In genomic region chr2:9993490-9994165, GRCh38 we compare ENCODE assay signal across 18 cellular contexts. TPM values are rescaled to one million over a fixed set of nuclear protein-coding genes. Genes with fewer than 3 reads are reported as not detected.
DNase-seq lines count a peak whose midpoint lies in the region; ATAC-seq and TF ChIP-seq lines count a peak whose summit lies in the region.
"Had no signal": no experiment of that assay in that cellular context is flagged by ENCODE, and none has a peak within 500 bp of the region (broad histone marks: within the 10 kb centered on the region; RNA-seq: fewer than 3 reads in every experiment).

No MANE protein-coding gene starts in this region.

- ATAC-seq in IMR-90 (ENCODE audit: low read depth): peak; percentile 46
- no peak for ATAC-seq in GM18519 (IDR thresholded peaks at IDR 0.05; ENCODE audit: low FRiP score, unreplicated experiment)
- ATAC-seq: body of pancreas; left colon; naive thymus-derived CD4-positive, alpha-beta T cell; Panc1; stimulated activated naive B cell treated with anti-CD40 and anti-IgM and Interleukin-4, amounts not matched to agents 10 μg/mL and 1 μg/mL and 100 μg/mL, for 72 hours had no signal

- H3K9me3 ChIP-seq in IMR-90 (ENCODE audit: control insufficient read depth, insufficient read depth, low read length): no peaks in the 10 kb centered on the region
- no peaks in the 10 kb centered on the region for H3K9me3 ChIP-seq in sigmoid colon
- H3K9me3 ChIP-seq in MG63: no peaks in the 10 kb centered on the region
- H3K9me3 ChIP-seq: body of pancreas had no signal

- H3K9me1 ChIP-seq in IMR-90 (ENCODE audit: insufficient read depth, low read length): no peaks in the 10 kb centered on the region

- H4K20me1 ChIP-seq in IMR-90 (ENCODE audit: insufficient read depth, low read length): no peaks in the 10 kb centered on the region

- H3K36me3 ChIP-seq in BJ (ENCODE audit: control insufficient read depth, insufficient read depth, low read length): peaks cover 2% of the 10 kb centered on the region
- H3K36me3 ChIP-seq in IMR-90 (ENCODE audit: control insufficient read depth, insufficient read depth, low read length): no peaks in the 10 kb centered on the region
- H3K36me3 ChIP-seq in sigmoid colon: no peaks in the 10 kb centered on the region
- H3K36me3 ChIP-seq in MG63: no peaks in the 10 kb centered on the region

- 83% methylated on average over 1 of the region's 6 CpGs; no CpG with 5 or more reads in 1 of the 2 experiments for WGBS in IMR-90 (ENCODE audit: extremely low coverage in 2 of 2, insufficient read length in 1 of 2), 2 experiments
- WGBS in sigmoid colon, 2 donors: 68 to 77% methylated on average over 6 of the region's 6 CpGs

- H3K27ac ChIP-seq in IMR-90 (ENCODE audit: insufficient read depth, low read length) (no peak overlapping the region), sigmoid colon (peak overlapping the region in 1 of 4 donors; percentile 25)
- H3K27ac ChIP-seq: body of pancreas had no signal

- BruUV-seq in IMR-90 (replicated peaks; lab: Mats Ljungman, UMichigan): no TSS peak

- no peak overlapping the region for H3K4ac ChIP-seq in IMR-90 (ENCODE audit: low read depth, low read length)

- H3K27me3 ChIP-seq in BJ (ENCODE audit: control insufficient read depth, insufficient read depth, low read length): no peaks in the 10 kb centered on the region
- no peaks in the 10 kb centered on the region for H3K27me3 ChIP-seq in IMR-90 (ENCODE audit: control insufficient read depth, insufficient read depth, low read length)
- no peaks in the 10 kb centered on the region for H3K27me3 ChIP-seq in sigmoid colon
- no peaks in the 10 kb centered on the region for H3K27me3 ChIP-seq in MG63
- H3K27me3 ChIP-seq: body of pancreas had no signal

- intact Hi-C loops in IMR-90 (cut with micrococcal nuclease): no loop called here
- intact Hi-C loops in sigmoid colon (cut with DNase I): no loop called here

- H2AK9ac ChIP-seq in IMR-90 (replicated peaks; ENCODE audit: low read depth, low read length, poor library complexity): no peak overlapping the region

- no peaks in the 10 kb centered on the region; the same call in 1 of the 2 replicates for H3K4me1 ChIP-seq in IMR-90 (ENCODE audit: control insufficient read depth, insufficient read depth, low read length)
- peaks cover 0 to 19% (median 0%) of the 10 kb centered on the region in 4 donors for H3K4me1 ChIP-seq in sigmoid colon
- H3K4me1 ChIP-seq: body of pancreas had no signal

- H2BK15ac ChIP-seq in IMR-90 (ENCODE audit: low read depth, low read length): no peak overlapping the region

- no peak overlapping the region for H3K56ac ChIP-seq in IMR-90 (ENCODE audit: extremely low read depth, insufficient read depth, low read length)

- no peak overlapping the region for H2AFZ ChIP-seq in IMR-90 (replicated peaks; ENCODE audit: low read length, poor library complexity)

- POLR2A ChIA-PET in BJ (lab: Charles Lee) (interaction anchor here (0.6 kb wide), 1 partner anchor 1907 kb away, joined by 3 read pairs; no protein-coding TSS in a partner anchor), IMR-90 (lab: Charles Lee; ENCODE audit: unreplicated experiment) (no interaction called here)

- no peak overlapping the region for H2BK5ac ChIP-seq in IMR-90 (ENCODE audit: low read depth, low read length, poor library complexity, severe bottlenecking)

- TF ChIP-seq POLR2A in IMR-90 (IDR thresholded peaks at IDR 0.05; ENCODE audit: low read depth, low read length) (no peak), sigmoid colon (IDR thresholded peaks at IDR 0.05) (no peak)

- CTCF ChIA-PET in BJ (lab: Yijun Ruan, JAX): interaction anchor here (0.6 to 2.4 kb wide), 6 partner anchors 10 to 570 kb away, joined by 4 to 21 read pairs (median 9); no protein-coding TSS in a partner anchor
- CTCF ChIA-PET in IMR-90 (lab: Yijun Ruan, JAX): interaction anchor here (0.9 kb wide), 1 partner anchor 9 kb away, joined by 6 read pairs; no protein-coding TSS in a partner anchor

- dilution Hi-C loops in IMR-90 (cut with HindIII; ENCODE audit: low sequenced_read_pairs, unreplicated experiment): no loop called here

- DNase-seq in BJ (ENCODE audit: low read depth) (peak; percentile 59), IMR-90 (no peak), fibroblast of the conjunctiva (ENCODE audit: low read depth) (peak; percentile 22), sigmoid colon (peak; percentile 65), SW 1271 (lab: John Stamatoyannopoulos, UW) (no peak), NCI-H2029 treated with DMSO at 0.1 percent for 48 hours (lab: John Stamatoyannopoulos, UW) (no peak), MG63 (no peak)
- DNase-seq: activated CD4-positive, alpha-beta T cell treated with anti-CD3 and anti-CD28 coated beads, Interleukin-2, amount 10 ng/mL, durations not matched to agents 7 days and 5 days; body of pancreas; CD8-positive, alpha-beta memory T cell; GOT3; left colon; naive thymus-derived CD4-positive, alpha-beta T cell; NCI-H1092 treated with DMSO at 0.1 percent for 48 hours; NCI-H345; stimulated activated naive B cell treated with anti-CD40 and anti-IgM and Interleukin-4, amounts not matched to agents 10 μg/mL and 1 μg/mL and 100 μg/mL, for 72 hours had no signal

- TF ChIP-seq EP300 in sigmoid colon (IDR thresholded peaks at IDR 0.05): no peak

- H4K5ac ChIP-seq in IMR-90 (ENCODE audit: low read depth, low read length): no peak overlapping the region

- H4K91ac ChIP-seq in IMR-90 (ENCODE audit: insufficient read depth, low read depth, low read length): no peak overlapping the region

- in situ Hi-C loops in IMR-90 (cut with MboI; ENCODE audit: low sequenced_read_pairs): no loop called here

- no peak overlapping the region for H3K9ac ChIP-seq in IMR-90 (ENCODE audit: low read depth, low read length)

- H3K4me3 ChIP-seq in BJ (ENCODE audit: low read depth, low read length) (no peak overlapping the region), IMR-90 (ENCODE audit: insufficient read depth, low read depth, low read length) (no peak overlapping the region), sigmoid colon (no peak overlapping the region), MG63 (no peak overlapping the region)
- H3K4me3 ChIP-seq: body of pancreas had no signal

- H4K8ac ChIP-seq in IMR-90 (ENCODE audit: low read depth in 2 of 2, low read length in 2 of 2): no peak overlapping the region

- TF ChIP-seq CTCF in BJ (IDR thresholded peaks at IDR 0.05; ENCODE audit: insufficient read depth, low read depth, low read length): peak; percentile 55
- TF ChIP-seq CTCF in IMR-90 (conservative IDR thresholded peaks at IDR 0.05; ENCODE audit: low read depth, low read length): 0 out of 2 replicates have a peak, but pooled peaks have one; percentile 5
- TF ChIP-seq CTCF in sigmoid colon (IDR thresholded peaks at IDR 0.05): no peak

- H3K14ac ChIP-seq in IMR-90 (replicated peaks; ENCODE audit: low read depth, low read length): no peak overlapping the region

- H3K4me2 ChIP-seq in IMR-90 (ENCODE audit: low read depth, low read length): peak overlapping the region; percentile 21; the same call in 1 of the 2 replicates

- no peak overlapping the region for H2BK20ac ChIP-seq in IMR-90 (ENCODE audit: low read depth, low read length)

- H3K79me1 ChIP-seq in IMR-90 (ENCODE audit: low read depth in 1 of 2, low read length in 2 of 2): no peaks in the 10 kb centered on the region

- no peak overlapping the region for H2BK120ac ChIP-seq in IMR-90 (ENCODE audit: low read depth, low read length)

- TF ChIP-seq RAD21 in IMR-90 (IDR thresholded peaks at IDR 0.05; ENCODE audit: low read length): no peak

- H3K18ac ChIP-seq in IMR-90 (ENCODE audit: low read depth, low read length): no peak overlapping the region

- H2AK5ac ChIP-seq in IMR-90 (ENCODE audit: low read depth, low read length): no peak overlapping the region

- H3K23ac ChIP-seq in IMR-90 (ENCODE audit: low read depth, low read length): no peak overlapping the region

TF ChIP-seq in IMR-90, 13 proteins besides CTCF, POLR2A, EP300 and RAD21 (continues in another document):
- no peak for TF ChIP-seq RFX5 (IDR thresholded peaks at IDR 0.05; ENCODE audit: low read depth, low read length)
- TF ChIP-seq NFE2L2 (IDR thresholded peaks at IDR 0.05; ENCODE audit: low read depth, low read length): no peak
- no peak for TF ChIP-seq BHLHE40 (IDR thresholded peaks at IDR 0.05; ENCODE audit: low read depth, low read length)
- TF ChIP-seq, protein P1, sequence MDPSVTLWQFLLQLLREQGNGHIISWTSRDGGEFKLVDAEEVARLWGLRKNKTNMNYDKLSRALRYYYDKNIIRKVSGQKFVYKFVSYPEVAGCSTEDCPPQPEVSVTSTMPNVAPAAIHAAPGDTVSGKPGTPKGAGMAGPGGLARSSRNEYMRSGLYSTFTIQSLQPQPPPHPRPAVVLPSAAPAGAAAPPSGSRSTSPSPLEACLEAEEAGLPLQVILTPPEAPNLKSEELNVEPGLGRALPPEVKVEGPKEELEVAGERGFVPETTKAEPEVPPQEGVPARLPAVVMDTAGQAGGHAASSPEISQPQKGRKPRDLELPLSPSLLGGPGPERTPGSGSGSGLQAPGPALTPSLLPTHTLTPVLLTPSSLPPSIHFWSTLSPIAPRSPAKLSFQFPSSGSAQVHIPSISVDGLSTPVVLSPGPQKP (IDR thresholded peaks at IDR 0.05; ENCODE audit: borderline replicate concordance, low read depth, low read length): no peak
- TF ChIP-seq MXI1 (IDR thresholded peaks at IDR 0.05; ENCODE audit: borderline replicate concordance, low read depth, low read length): no peak
- no peak for TF ChIP-seq FOS (IDR thresholded peaks at IDR 0.05; ENCODE audit: low read depth, low read length)
- TF ChIP-seq RCOR1 (IDR thresholded peaks at IDR 0.05; ENCODE audit: insufficient replicate concordance, low read length): no peak
- no peak for TF ChIP-seq MAZ (IDR thresholded peaks at IDR 0.05; ENCODE audit: borderline replicate concordance, low read depth, low read length)

RNA-seq across cellular contexts. Expression of gene GRHL1, which starts 42.1 kb away (rescaled TPM):
- polyA plus RNA-seq in BJ (2011; rRNA removed) (1.7 TPM in 2 replicates), IMR-90 (2012; rRNA removed) (0.21 and 0.26 TPM in 2 replicates), sigmoid colon (under 1 TPM; under 0.01 to 0.55 (median 0.46) TPM)
- polyA minus RNA-seq in BJ (2011; rRNA and poly(A)+ RNA removed): 2.4 and 2.8 TPM in 2 replicates
- total RNA-seq in IMR-90 (2012; rRNA removed) (0.18 and 0.56 TPM in 2 replicates), sigmoid colon (1 to 10 TPM; 1.4 to 4.2 (median 2.5) TPM)
- 0.03 and 0.04 TPM in 2 replicates for polyA plus RNA-seq in IMR-90 (2012; cell fraction: cytosol; rRNA removed)
- polyA plus RNA-seq in IMR-90 (2012; cell fraction: nucleus; rRNA removed; ENCODE audit: low replicate concordance): 0.29 and 1.5 TPM in 2 replicates
- total RNA-seq in MG63 (2014; rRNA removed; shearing (Covaris generic); ENCODE audit: low replicate concordance): 0.46 TPM in 1 of 2 replicates, not detected in the other

RNA-seq across cellular contexts. Expression of gene KLF11, which starts 49.7 kb away (rescaled TPM):
- 16.7 and 21.7 TPM in 2 replicates for polyA plus RNA-seq in BJ (2011; rRNA removed)
- 12.8 and 16.4 TPM in 2 replicates for polyA minus RNA-seq in BJ (2011; rRNA and poly(A)+ RNA removed)
- 2.0 and 2.2 TPM in 2 replicates for total RNA-seq in IMR-90 (2012; rRNA removed)
- 2.4 and 2.5 TPM in 2 replicates for polyA plus RNA-seq in IMR-90 (2012; rRNA removed)
- polyA plus RNA-seq in IMR-90 (2012; cell fraction: cytosol; rRNA removed): 2.4 TPM in 2 replicates
- polyA plus RNA-seq in IMR-90 (2012; cell fraction: nucleus; rRNA removed; ENCODE audit: low replicate concordance): 2.3 and 3.4 TPM in 2 replicates
- total RNA-seq in sigmoid colon: 10 to 100 TPM; 18.5 to 41.3 (median 29.7) TPM
- 1 to 10 TPM; 3.9 to 7.2 (median 5.8) TPM for polyA plus RNA-seq in sigmoid colon
- 2.0 and 2.4 TPM in 2 replicates for total RNA-seq in MG63 (2014; rRNA removed; shearing (Covaris generic); ENCODE audit: low replicate concordance)

Comparison
In these comparisons a context has a peak if more than half of its experiments do, and no peak if none do; other contexts are left out.
1. DNase-seq: peak in BJ (single experiment), fibroblast of the conjunctiva (single experiment) and sigmoid colon (single experiment); none in IMR-90 (single experiment), SW 1271 (0 of 2), NCI-H2029 treated with DMSO at 0.1 percent for 48 hours (single experiment) and MG63 (single experiment).
2. CTCF ChIP-seq: peak in BJ (single experiment) and IMR-90 (single experiment); none in sigmoid colon (0 of 4).